Comparison of ENCODE assay signal across 1 cellular context in the genomic region with DNA sequence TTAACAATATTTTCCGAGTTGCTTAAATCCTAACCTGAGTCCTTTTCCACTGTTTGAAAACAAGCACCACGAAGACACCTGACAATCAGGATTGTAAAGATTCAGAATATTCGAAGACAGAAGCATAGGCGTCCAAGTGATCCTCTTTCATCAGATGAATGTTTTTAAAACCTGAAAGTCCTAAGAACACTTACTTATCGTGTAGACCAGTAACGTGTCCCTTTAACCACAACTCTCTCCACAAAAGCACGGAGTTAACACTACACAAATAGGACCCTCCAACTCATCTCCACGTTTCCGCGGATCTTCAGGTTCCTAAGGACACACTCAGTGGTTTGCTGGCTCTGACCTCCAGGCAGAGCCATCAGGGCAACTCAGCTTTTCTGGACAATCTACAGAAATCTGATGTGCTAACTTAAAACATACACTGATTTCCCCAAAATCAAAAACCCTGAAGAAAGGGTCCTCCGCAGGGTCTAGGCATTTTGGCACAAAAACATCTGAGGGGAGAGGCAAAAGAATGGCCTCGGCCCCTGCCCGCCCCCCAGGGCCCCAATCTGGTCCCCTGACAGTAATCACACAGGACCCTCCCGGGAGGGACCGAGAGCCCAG.
TF ChIP-seq lines count a peak whose summit lies in the region.

No MANE protein-coding gene starts in this region.

TF ChIP-seq in HepG2, 621 proteins besides CTCF, POLR2A, EP300 and RAD21 (continued from another document and continues in another):
- TF ChIP-seq, protein P1, sequence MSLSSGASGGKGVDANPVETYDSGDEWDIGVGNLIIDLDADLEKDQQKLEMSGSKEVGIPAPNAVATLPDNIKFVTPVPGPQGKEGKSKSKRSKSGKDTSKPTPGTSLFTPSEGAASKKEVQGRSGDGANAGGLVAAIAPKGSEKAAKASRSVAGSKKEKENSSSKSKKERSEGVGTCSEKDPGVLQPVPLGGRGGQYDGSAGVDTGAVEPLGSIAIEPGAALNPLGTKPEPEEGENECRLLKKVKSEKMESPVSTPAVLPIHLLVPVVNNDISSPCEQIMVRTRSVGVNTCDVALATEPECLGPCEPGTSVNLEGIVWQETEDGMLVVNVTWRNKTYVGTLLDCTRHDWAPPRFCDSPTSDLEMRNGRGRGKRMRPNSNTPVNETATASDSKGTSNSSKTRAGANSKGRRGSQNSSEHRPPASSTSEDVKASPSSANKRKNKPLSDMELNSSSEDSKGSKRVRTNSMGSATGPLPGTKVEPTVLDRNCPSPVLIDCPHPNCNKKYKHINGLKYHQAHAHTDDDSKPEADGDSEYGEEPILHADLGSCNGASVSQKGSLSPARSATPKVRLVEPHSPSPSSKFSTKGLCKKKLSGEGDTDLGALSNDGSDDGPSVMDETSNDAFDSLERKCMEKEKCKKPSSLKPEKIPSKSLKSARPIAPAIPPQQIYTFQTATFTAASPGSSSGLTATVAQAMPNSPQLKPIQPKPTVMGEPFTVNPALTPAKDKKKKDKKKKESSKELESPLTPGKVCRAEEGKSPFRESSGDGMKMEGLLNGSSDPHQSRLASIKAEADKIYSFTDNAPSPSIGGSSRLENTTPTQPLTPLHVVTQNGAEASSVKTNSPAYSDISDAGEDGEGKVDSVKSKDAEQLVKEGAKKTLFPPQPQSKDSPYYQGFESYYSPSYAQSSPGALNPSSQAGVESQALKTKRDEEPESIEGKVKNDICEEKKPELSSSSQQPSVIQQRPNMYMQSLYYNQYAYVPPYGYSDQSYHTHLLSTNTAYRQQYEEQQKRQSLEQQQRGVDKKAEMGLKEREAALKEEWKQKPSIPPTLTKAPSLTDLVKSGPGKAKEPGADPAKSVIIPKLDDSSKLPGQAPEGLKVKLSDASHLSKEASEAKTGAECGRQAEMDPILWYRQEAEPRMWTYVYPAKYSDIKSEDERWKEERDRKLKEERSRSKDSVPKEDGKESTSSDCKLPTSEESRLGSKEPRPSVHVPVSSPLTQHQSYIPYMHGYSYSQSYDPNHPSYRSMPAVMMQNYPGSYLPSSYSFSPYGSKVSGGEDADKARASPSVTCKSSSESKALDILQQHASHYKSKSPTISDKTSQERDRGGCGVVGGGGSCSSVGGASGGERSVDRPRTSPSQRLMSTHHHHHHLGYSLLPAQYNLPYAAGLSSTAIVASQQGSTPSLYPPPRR (CRISPR knock-in tag; IDR thresholded peaks at IDR 0.05; ENCODE audit: borderline replicate concordance): no peak
- TF ChIP-seq ZNF225 (CRISPR knock-in tag; IDR thresholded peaks at IDR 0.05): no peak
- TF ChIP-seq ZNF776 (CRISPR knock-in tag; IDR thresholded peaks at IDR 0.05): no peak
- no peak for TF ChIP-seq XRCC5 (optimal IDR thresholded peaks at IDR 0.05; ENCODE audit: low read length)
- TF ChIP-seq DPF2 (CRISPR knock-in tag; IDR thresholded peaks at IDR 0.05; ENCODE audit: borderline replicate concordance, low read depth): no peak
- TF ChIP-seq KDM6A (CRISPR knock-in tag; IDR thresholded peaks at IDR 0.05; ENCODE audit: low read depth): no peak
- no peak for TF ChIP-seq ZNF773 (CRISPR knock-in tag; IDR thresholded peaks at IDR 0.05; ENCODE audit: borderline replicate concordance)
- TF ChIP-seq ZNF607 (CRISPR knock-in tag; IDR thresholded peaks at IDR 0.05; ENCODE audit: borderline replicate concordance): no peak
- TF ChIP-seq FOSL2 (CRISPR knock-in tag; IDR thresholded peaks at IDR 0.05): no peak
- no peak for TF ChIP-seq MBNL3 (CRISPR knock-in tag; conservative IDR thresholded peaks at IDR 0.05)
- no peak for TF ChIP-seq JARID2 (CRISPR knock-in tag; IDR thresholded peaks at IDR 0.05; ENCODE audit: insufficient replicate concordance)
- TF ChIP-seq MTF1 (CRISPR knock-in tag; IDR thresholded peaks at IDR 0.05): no peak
- no peak for TF ChIP-seq ZNF75D (CRISPR knock-in tag; IDR thresholded peaks at IDR 0.05; ENCODE audit: borderline replicate concordance)
- no peak for TF ChIP-seq IRF2 (CRISPR knock-in tag; IDR thresholded peaks at IDR 0.05)
- peak; percentile 15; the same call in 1 of the 2 replicates for TF ChIP-seq ELF1 (CRISPR knock-in tag; IDR thresholded peaks at IDR 0.05)
- TF ChIP-seq GATAD2A (CRISPR knock-in tag; IDR thresholded peaks at IDR 0.05): no peak
- TF ChIP-seq, protein P2, sequence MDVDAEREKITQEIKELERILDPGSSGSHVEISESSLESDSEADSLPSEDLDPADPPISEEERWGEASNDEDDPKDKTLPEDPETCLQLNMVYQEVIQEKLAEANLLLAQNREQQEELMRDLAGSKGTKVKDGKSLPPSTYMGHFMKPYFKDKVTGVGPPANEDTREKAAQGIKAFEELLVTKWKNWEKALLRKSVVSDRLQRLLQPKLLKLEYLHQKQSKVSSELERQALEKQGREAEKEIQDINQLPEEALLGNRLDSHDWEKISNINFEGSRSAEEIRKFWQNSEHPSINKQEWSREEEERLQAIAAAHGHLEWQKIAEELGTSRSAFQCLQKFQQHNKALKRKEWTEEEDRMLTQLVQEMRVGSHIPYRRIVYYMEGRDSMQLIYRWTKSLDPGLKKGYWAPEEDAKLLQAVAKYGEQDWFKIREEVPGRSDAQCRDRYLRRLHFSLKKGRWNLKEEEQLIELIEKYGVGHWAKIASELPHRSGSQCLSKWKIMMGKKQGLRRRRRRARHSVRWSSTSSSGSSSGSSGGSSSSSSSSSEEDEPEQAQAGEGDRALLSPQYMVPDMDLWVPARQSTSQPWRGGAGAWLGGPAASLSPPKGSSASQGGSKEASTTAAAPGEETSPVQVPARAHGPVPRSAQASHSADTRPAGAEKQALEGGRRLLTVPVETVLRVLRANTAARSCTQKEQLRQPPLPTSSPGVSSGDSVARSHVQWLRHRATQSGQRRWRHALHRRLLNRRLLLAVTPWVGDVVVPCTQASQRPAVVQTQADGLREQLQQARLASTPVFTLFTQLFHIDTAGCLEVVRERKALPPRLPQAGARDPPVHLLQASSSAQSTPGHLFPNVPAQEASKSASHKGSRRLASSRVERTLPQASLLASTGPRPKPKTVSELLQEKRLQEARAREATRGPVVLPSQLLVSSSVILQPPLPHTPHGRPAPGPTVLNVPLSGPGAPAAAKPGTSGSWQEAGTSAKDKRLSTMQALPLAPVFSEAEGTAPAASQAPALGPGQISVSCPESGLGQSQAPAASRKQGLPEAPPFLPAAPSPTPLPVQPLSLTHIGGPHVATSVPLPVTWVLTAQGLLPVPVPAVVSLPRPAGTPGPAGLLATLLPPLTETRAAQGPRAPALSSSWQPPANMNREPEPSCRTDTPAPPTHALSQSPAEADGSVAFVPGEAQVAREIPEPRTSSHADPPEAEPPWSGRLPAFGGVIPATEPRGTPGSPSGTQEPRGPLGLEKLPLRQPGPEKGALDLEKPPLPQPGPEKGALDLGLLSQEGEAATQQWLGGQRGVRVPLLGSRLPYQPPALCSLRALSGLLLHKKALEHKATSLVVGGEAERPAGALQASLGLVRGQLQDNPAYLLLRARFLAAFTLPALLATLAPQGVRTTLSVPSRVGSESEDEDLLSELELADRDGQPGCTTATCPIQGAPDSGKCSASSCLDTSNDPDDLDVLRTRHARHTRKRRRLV (CRISPR knock-in tag; IDR thresholded peaks at IDR 0.05): no peak
- TF ChIP-seq, protein P3, sequence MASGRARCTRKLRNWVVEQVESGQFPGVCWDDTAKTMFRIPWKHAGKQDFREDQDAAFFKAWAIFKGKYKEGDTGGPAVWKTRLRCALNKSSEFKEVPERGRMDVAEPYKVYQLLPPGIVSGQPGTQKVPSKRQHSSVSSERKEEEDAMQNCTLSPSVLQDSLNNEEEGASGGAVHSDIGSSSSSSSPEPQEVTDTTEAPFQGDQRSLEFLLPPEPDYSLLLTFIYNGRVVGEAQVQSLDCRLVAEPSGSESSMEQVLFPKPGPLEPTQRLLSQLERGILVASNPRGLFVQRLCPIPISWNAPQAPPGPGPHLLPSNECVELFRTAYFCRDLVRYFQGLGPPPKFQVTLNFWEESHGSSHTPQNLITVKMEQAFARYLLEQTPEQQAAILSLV (CRISPR knock-in tag; IDR thresholded peaks at IDR 0.05; ENCODE audit: borderline replicate concordance): no peak
- no peak; the same call in 1 of the 2 replicates for TF ChIP-seq ZNF121 (CRISPR knock-in tag; IDR thresholded peaks at IDR 0.05)
- TF ChIP-seq ZBTB7A (CRISPR knock-in tag; IDR thresholded peaks at IDR 0.05): no peak
- TF ChIP-seq, protein P4, sequence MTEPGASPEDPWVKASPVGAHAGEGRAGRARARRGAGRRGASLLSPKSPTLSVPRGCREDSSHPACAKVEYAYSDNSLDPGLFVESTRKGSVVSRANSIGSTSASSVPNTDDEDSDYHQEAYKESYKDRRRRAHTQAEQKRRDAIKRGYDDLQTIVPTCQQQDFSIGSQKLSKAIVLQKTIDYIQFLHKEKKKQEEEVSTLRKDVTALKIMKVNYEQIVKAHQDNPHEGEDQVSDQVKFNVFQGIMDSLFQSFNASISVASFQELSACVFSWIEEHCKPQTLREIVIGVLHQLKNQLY (CRISPR knock-in tag; IDR thresholded peaks at IDR 0.05): no peak
- TF ChIP-seq ZC3H4 (CRISPR knock-in tag; IDR thresholded peaks at IDR 0.05; ENCODE audit: borderline replicate concordance): no peak
- TF ChIP-seq ZBTB42 (CRISPR knock-in tag; IDR thresholded peaks at IDR 0.05): no peak
- TF ChIP-seq SETDB1 (CRISPR knock-in tag; IDR thresholded peaks at IDR 0.05; ENCODE audit: borderline replicate concordance): no peak
- no peak for TF ChIP-seq BORCS8-MEF2B (CRISPR knock-in tag; IDR thresholded peaks at IDR 0.05)
- no peak for TF ChIP-seq HOXA3 (CRISPR knock-in tag; IDR thresholded peaks at IDR 0.05)
- TF ChIP-seq RBAK (CRISPR knock-in tag; IDR thresholded peaks at IDR 0.05): no peak
- TF ChIP-seq HNRNPL (IDR thresholded peaks at IDR 0.05; ENCODE audit: low read depth, low read length): no peak
- TF ChIP-seq SAP130 (CRISPR knock-in tag; IDR thresholded peaks at IDR 0.05; ENCODE audit: low read depth): 0 out of 2 replicates have a peak, but pooled peaks have one; percentile 19
- TF ChIP-seq, protein P5, sequence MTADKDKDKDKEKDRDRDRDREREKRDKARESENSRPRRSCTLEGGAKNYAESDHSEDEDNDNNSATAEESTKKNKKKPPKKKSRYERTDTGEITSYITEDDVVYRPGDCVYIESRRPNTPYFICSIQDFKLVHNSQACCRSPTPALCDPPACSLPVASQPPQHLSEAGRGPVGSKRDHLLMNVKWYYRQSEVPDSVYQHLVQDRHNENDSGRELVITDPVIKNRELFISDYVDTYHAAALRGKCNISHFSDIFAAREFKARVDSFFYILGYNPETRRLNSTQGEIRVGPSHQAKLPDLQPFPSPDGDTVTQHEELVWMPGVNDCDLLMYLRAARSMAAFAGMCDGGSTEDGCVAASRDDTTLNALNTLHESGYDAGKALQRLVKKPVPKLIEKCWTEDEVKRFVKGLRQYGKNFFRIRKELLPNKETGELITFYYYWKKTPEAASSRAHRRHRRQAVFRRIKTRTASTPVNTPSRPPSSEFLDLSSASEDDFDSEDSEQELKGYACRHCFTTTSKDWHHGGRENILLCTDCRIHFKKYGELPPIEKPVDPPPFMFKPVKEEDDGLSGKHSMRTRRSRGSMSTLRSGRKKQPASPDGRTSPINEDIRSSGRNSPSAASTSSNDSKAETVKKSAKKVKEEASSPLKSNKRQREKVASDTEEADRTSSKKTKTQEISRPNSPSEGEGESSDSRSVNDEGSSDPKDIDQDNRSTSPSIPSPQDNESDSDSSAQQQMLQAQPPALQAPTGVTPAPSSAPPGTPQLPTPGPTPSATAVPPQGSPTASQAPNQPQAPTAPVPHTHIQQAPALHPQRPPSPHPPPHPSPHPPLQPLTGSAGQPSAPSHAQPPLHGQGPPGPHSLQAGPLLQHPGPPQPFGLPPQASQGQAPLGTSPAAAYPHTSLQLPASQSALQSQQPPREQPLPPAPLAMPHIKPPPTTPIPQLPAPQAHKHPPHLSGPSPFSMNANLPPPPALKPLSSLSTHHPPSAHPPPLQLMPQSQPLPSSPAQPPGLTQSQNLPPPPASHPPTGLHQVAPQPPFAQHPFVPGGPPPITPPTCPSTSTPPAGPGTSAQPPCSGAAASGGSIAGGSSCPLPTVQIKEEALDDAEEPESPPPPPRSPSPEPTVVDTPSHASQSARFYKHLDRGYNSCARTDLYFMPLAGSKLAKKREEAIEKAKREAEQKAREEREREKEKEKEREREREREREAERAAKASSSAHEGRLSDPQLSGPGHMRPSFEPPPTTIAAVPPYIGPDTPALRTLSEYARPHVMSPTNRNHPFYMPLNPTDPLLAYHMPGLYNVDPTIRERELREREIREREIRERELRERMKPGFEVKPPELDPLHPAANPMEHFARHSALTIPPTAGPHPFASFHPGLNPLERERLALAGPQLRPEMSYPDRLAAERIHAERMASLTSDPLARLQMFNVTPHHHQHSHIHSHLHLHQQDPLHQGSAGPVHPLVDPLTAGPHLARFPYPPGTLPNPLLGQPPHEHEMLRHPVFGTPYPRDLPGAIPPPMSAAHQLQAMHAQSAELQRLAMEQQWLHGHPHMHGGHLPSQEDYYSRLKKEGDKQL (CRISPR knock-in tag; IDR thresholded peaks at IDR 0.05; ENCODE audit: low read depth): no peak
- TF ChIP-seq JDP2 (CRISPR knock-in tag; IDR thresholded peaks at IDR 0.05; ENCODE audit: borderline replicate concordance): no peak
- TF ChIP-seq, protein P6, sequence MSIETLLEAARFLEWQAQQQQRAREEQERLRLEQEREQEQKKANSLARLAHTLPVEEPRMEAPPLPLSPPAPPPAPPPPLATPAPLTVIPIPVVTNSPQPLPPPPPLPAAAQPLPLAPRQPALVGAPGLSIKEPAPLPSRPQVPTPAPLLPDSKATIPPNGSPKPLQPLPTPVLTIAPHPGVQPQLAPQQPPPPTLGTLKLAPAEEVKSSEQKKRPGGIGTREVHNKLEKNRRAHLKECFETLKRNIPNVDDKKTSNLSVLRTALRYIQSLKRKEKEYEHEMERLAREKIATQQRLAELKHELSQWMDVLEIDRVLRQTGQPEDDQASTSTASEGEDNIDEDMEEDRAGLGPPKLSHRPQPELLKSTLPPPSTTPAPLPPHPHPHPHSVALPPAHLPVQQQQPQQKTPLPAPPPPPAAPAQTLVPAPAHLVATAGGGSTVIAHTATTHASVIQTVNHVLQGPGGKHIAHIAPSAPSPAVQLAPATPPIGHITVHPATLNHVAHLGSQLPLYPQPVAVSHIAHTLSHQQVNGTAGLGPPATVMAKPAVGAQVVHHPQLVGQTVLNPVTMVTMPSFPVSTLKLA (IDR thresholded peaks at IDR 0.05): no peak
- no peak for TF ChIP-seq ZBTB20 (CRISPR knock-in tag; IDR thresholded peaks at IDR 0.05; ENCODE audit: borderline replicate concordance, low read depth)
- TF ChIP-seq ZNF501 (CRISPR knock-in tag; IDR thresholded peaks at IDR 0.05): peak; percentile 53; the same call in 1 of the 2 replicates
- no peak for TF ChIP-seq NFE2L1 (CRISPR knock-in tag; IDR thresholded peaks at IDR 0.05; ENCODE audit: borderline replicate concordance)
- TF ChIP-seq SMAD1 (CRISPR knock-in tag; IDR thresholded peaks at IDR 0.05; ENCODE audit: borderline replicate concordance, low read depth): no peak
- no peak for TF ChIP-seq ZSCAN22 (CRISPR knock-in tag; IDR thresholded peaks at IDR 0.05)
- no peak for TF ChIP-seq ZNF549 (CRISPR knock-in tag; IDR thresholded peaks at IDR 0.05)
- TF ChIP-seq, protein P7, sequence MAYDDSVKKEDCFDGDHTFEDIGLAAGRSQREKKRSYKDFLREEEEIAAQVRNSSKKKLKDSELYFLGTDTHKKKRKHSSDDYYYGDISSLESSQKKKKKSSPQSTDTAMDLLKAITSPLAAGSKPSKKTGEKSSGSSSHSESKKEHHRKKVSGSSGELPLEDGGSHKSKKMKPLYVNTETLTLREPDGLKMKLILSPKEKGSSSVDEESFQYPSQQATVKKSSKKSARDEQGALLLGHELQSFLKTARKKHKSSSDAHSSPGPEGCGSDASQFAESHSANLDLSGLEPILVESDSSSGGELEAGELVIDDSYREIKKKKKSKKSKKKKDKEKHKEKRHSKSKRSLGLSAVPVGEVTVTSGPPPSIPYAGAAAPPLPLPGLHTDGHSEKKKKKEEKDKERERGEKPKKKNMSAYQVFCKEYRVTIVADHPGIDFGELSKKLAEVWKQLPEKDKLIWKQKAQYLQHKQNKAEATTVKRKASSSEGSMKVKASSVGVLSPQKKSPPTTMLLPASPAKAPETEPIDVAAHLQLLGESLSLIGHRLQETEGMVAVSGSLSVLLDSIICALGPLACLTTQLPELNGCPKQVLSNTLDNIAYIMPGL (CRISPR knock-in tag; IDR thresholded peaks at IDR 0.05; ENCODE audit: borderline replicate concordance in 1 of 2, low read depth in 1 of 2): peak in 1 of 2 experiments; percentile 25; a peak in 1 of 4 replicates
- no peak for TF ChIP-seq BHLHE40 (IDR thresholded peaks at IDR 0.05; ENCODE audit: low read length)
